Comparison of ENCODE assay signal across 7 cellular contexts in the genomic region with DNA sequence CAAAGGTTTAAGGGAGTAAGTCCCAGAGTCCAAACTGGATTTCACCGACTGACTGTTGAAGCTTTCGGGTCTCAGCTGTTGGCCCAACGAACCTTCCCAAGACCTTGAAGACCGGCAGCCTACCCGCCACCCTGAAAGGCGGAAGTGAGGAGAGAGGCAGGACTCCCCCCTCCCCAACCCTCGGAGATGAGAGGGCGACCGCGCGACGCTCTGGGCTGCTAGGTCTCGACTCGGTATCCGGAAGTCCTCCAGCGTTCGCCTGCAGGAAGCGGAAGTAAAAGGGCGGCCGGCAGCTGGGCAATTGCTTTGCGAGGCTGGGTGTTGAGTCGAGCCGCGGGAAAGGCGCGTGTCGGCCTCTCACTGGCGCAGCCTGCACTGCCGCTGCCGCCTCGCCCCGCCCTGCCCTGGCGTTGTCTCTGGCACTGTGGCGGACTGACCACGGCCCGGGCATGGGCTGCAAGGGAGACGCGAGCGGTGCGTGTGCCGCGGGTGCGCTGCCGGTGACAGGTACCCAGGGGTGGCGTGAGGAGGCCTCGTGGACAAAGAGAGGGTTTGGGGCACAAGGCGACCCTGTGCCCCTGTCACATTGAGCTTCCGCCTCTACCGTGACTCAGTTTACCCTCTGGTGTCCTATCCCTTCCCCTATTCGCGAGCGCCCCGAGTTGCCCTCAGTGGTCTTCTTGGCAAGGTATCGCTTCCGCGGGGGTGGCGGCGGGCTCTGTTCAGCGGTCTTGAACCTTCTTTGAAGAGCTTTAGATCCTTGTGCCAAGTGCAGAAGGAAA. TPM values are rescaled to one million over a fixed set of nuclear protein-coding genes. Genes with fewer than 3 reads are reported as not detected.
DNase-seq lines count a peak whose midpoint lies in the region; ATAC-seq, FAIRE-seq and TF ChIP-seq lines count a peak whose summit lies in the region.

A gene with protein sequence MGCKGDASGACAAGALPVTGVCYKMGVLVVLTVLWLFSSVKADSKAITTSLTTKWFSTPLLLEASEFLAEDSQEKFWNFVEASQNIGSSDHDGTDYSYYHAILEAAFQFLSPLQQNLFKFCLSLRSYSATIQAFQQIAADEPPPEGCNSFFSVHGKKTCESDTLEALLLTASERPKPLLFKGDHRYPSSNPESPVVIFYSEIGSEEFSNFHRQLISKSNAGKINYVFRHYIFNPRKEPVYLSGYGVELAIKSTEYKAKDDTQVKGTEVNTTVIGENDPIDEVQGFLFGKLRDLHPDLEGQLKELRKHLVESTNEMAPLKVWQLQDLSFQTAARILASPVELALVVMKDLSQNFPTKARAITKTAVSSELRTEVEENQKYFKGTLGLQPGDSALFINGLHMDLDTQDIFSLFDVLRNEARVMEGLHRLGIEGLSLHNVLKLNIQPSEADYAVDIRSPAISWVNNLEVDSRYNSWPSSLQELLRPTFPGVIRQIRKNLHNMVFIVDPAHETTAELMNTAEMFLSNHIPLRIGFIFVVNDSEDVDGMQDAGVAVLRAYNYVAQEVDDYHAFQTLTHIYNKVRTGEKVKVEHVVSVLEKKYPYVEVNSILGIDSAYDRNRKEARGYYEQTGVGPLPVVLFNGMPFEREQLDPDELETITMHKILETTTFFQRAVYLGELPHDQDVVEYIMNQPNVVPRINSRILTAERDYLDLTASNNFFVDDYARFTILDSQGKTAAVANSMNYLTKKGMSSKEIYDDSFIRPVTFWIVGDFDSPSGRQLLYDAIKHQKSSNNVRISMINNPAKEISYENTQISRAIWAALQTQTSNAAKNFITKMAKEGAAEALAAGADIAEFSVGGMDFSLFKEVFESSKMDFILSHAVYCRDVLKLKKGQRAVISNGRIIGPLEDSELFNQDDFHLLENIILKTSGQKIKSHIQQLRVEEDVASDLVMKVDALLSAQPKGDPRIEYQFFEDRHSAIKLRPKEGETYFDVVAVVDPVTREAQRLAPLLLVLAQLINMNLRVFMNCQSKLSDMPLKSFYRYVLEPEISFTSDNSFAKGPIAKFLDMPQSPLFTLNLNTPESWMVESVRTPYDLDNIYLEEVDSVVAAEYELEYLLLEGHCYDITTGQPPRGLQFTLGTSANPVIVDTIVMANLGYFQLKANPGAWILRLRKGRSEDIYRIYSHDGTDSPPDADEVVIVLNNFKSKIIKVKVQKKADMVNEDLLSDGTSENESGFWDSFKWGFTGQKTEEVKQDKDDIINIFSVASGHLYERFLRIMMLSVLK (N-terminal part only) (plus strand): TSS at position 292 of the 782 bp plus-strand sequence. CDS start 158 bp downstream, at position 450.

- no peaks in the 10 kb centered on the region for H3K27me3 ChIP-seq in hepatocyte

- peak within 1 kb of the TSS; percentile 92 for H3K4me2 ChIP-seq in hepatocyte

- peak; percentile 95 for ATAC-seq in HG02981 (IDR thresholded peaks at IDR 0.05; ENCODE audit: unreplicated experiment)

- H3K9me3 ChIP-seq in hepatocyte (ENCODE audit: low read depth) = no peaks in the 10 kb centered on the region

- H3K4me1 ChIP-seq in hepatocyte (ENCODE audit: insufficient read depth) = peaks cover 10% of the 10 kb centered on the region

- no peak for TF ChIP-seq CTCF in hepatocyte (IDR thresholded peaks at IDR 0.05; ENCODE audit: poor library complexity)

- peaks cover 13% of the 10 kb centered on the region for H4K20me1 ChIP-seq in hepatocyte (ENCODE audit: insufficient read depth, poor library complexity, severe bottlenecking)

- under 1% methylated on average over 59 of the region's 59 CpGs for WGBS in hepatocyte (ENCODE audit: low lambda C conversion rate, missing lambda C conversion rate)

- peak; percentile 93 for DNase-seq in GM18507 (ENCODE audit: extremely low spot score, insufficient read length, low read depth)
- peak; percentile 86 for DNase-seq in NCI-H2029 treated with DMSO at 0.1 percent for 48 hours (lab: John Stamatoyannopoulos, UW)
- peak; percentile 87 for DNase-seq in T-helper 9 cell
- DNase-seq in astrocyte of the hippocampus (ENCODE audit: low read depth, low spot score) = peak; percentile 98
- peak; percentile 97 for DNase-seq in hepatocyte (ENCODE audit: low spot score)
- peak; percentile 92 for DNase-seq in renal cortical epithelial cell (ENCODE audit: low read depth)

- H3K4me3 ChIP-seq in hepatocyte = peak within 1 kb of the TSS; percentile 71

- peak; percentile 96 for FAIRE-seq in GM18507 (lab: Jason Lieb, UNC)

- peak within 1 kb of the TSS; percentile 75 for H2AFZ ChIP-seq in hepatocyte

- peaks cover 45% of the 10 kb centered on the region for H3K79me2 ChIP-seq in hepatocyte

- H3K9me2 ChIP-seq in hepatocyte (replicated peaks; ENCODE audit: insufficient read depth) = no peaks in the 10 kb centered on the region

- no peaks in the 10 kb centered on the region for H3K36me3 ChIP-seq in hepatocyte (replicated peaks; ENCODE audit: insufficient read depth, low read depth)

- peak within 1 kb of the TSS; percentile 71 for H3K27ac ChIP-seq in hepatocyte

RNA-seq across cellular contexts. Expression of the gene that starts here (rescaled TPM):
- total RNA-seq in hepatocyte = 38.8 and 49.7 TPM in 2 replicates
- polyA plus RNA-seq in hepatocyte = 6.8 and 11.8 TPM in 2 replicates
- 72.6 and 126 TPM in 2 replicates for total RNA-seq in renal cortical epithelial cell

Comparison
In these comparisons a context has a peak if more than half of its experiments do, and no peak if none do; other contexts are left out.
1. Peak in every context shown above with its lines: DNase-seq, ATAC-seq, H3K4me3 ChIP-seq and H3K27ac ChIP-seq.